ENCODE assay signal across 8 cellular contexts in the genomic region with DNA sequence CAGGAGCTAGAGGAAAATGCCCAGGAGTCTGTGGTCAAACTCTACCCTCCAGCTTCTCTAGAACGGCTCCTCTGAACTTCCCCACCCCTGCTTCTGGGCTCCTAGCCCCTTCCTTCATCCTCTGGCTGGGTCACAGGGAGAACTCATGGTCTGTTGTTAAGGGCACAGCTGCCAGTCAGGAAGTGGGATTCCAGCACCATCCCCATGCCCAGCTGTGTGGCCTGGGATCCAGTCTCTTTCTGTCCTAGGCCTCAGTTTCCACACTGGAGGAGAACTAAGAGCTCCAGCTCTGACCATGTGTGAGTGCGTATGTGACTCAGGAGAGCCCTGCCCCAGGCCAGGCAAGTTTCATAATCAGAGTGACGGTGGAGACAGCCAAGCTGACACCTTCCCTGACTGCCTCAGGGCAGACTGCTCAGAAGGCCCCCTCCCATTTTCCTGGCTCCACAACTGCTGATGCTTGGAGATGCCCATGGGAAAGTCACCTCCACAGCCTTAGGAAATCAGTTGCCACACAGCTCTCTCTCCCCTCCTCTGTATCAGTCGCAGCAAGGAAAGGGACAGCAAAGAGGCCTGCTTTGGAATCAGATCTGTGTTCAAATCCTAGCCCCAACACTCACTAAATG. TPM values are rescaled to one million over a fixed set of nuclear protein-coding genes. Genes with fewer than 3 reads are reported as not detected.
DNase-seq lines count a peak whose midpoint lies in the region; ATAC-seq and TF ChIP-seq lines count a peak whose summit lies in the region.

No MANE protein-coding gene starts in this region.

- H3K4me1 ChIP-seq in right atrium auricular region, result peaks cover 0 to 32% of the 10 kb centered on the region in 2 donors
- peaks cover 14 to 47% (median 28%) of the 10 kb centered on the region in 9 donors for H3K4me1 ChIP-seq in heart right ventricle
- H3K4me1 ChIP-seq in tibial nerve, result peaks cover 0 to 71% (median 41%) of the 10 kb centered on the region in 4 donors

- intact Hi-C loops in heart right ventricle (cut with DNase I) (loop anchor here in 4 of 10 donors (5.0 to 10.0 kb wide), 4 partner anchors 96 to 278 kb away; partner anchors contain the start of gene CASQ1 (in 1 of the 4)), posterior vena cava (cut with DNase I) (no loop called here)

- WGBS in heart right ventricle, 2 donors, result 67 to 81% methylated on average over 4 of the region's 4 CpGs
- WGBS in tibial nerve, 2 donors, result 65 to 70% methylated on average over 4 of the region's 4 CpGs

- TF ChIP-seq POLR2A in tibial nerve (IDR thresholded peaks at IDR 0.05), result no peak

- H3K27me3 ChIP-seq in right atrium auricular region, result no peaks in the 10 kb centered on the region
- H3K27me3 ChIP-seq in heart right ventricle, result no peaks in the 10 kb centered on the region
- H3K27me3 ChIP-seq in tibial nerve, result no peaks in the 10 kb centered on the region

- H3K4me3 ChIP-seq in right atrium auricular region (no peak overlapping the region), heart right ventricle (peak overlapping the region in 2 of 10 donors; percentile 75 to 81), tibial nerve (peak overlapping the region in 1 of 4 donors; percentile 74)

- ATAC-seq in heart right ventricle, result no peak
- ATAC-seq in left lobe of liver, result peak; percentile 11

- TF ChIP-seq CTCF in right atrium auricular region (IDR thresholded peaks at IDR 0.05) (no peak), heart right ventricle (IDR thresholded peaks at IDR 0.05) (no peak), tibial nerve (IDR thresholded peaks at IDR 0.05) (no peak)

- DNase-seq in right atrium auricular region (ENCODE audit: low spot score), result peak; percentile 87
- no peak for DNase-seq in heart right ventricle
- DNase-seq in left lobe of liver (ENCODE audit: low spot score), result peak; percentile 74
- DNase-seq in tibial nerve (ENCODE audit: low spot score in 2 of 2), result peak in 1 of 2 donors; percentile 48
- no peak for DNase-seq in posterior vena cava (ENCODE audit: low spot score)
- DNase-seq in DMS79 (lab: John Stamatoyannopoulos, UW), result no peak
- DNase-seq in NCI-H146 (lab: John Stamatoyannopoulos, UW), result no peak

- H3K36me3 ChIP-seq in right atrium auricular region, result peaks cover 14% of the 10 kb centered on the region
- H3K36me3 ChIP-seq in heart right ventricle, result peaks cover 0 to 37% (median 6%) of the 10 kb centered on the region in 9 donors
- H3K36me3 ChIP-seq in tibial nerve, result peaks cover 0 to 38% (median 0%) of the 10 kb centered on the region in 3 donors

- H3K27ac ChIP-seq in right atrium auricular region (peak overlapping the region; percentile 81 to 89), heart right ventricle (peak overlapping the region in 5 of 10 donors; percentile 7 to 48 (median 22)), angular gyrus (ENCODE audit: low read depth, low read length) (peak overlapping the region; percentile 96), tibial nerve (peak overlapping the region in 3 of 4 donors; percentile 51 to 99 (median 88))

- no peaks in the 10 kb centered on the region for H3K9me3 ChIP-seq in right atrium auricular region
- H3K9me3 ChIP-seq in heart right ventricle, result no peaks in the 10 kb centered on the region
- H3K9me3 ChIP-seq in tibial nerve, result no peaks in the 10 kb centered on the region

- TF ChIP-seq EP300 in tibial nerve (IDR thresholded peaks at IDR 0.05), result no peak

RNA-seq across cellular contexts. Expression of gene IGSF8, which starts 1.8 kb away (rescaled TPM):
- total RNA-seq in right atrium auricular region (10 to 100 TPM; 20.1 to 20.8 TPM), heart right ventricle (10 to 100 TPM; 17.0 to 42.2 (median 20.6) TPM), left lobe of liver (54.5 TPM), tibial nerve (10 to 100 TPM; 42.6 to 73.9 (median 50.7) TPM), posterior vena cava (10 to 100 TPM; 16.0 to 17.4 TPM)
- 10 to 100 TPM; 13.4 to 27.1 TPM for polyA plus RNA-seq in heart right ventricle

RNA-seq across cellular contexts. Expression of gene KCNJ9, which starts 15.3 kb away (rescaled TPM):
- total RNA-seq in right atrium auricular region, result under 1 TPM in 1 of 2 donors, not detected in 1; 0.08 TPM
- under 1 TPM in 3 of 10 donors, not detected in 7; 0.06 to 0.09 (median 0.07) TPM for total RNA-seq in heart right ventricle
- under 1 TPM in 1 of 2 donors, not detected in 1; 0.01 TPM for polyA plus RNA-seq in heart right ventricle
- not detected for total RNA-seq in left lobe of liver
- total RNA-seq in tibial nerve, result under 1 TPM in 1 of 4 donors, not detected in 3; 0.60 TPM
- total RNA-seq in posterior vena cava, result not detected

RNA-seq across cellular contexts. Expression of gene ATP1A2, which starts 19.0 kb away (rescaled TPM):
- total RNA-seq in right atrium auricular region (100 to 1,000 TPM; 146 to 228 TPM), heart right ventricle (100 to 1,000 TPM; 108 to 342 (median 207) TPM), left lobe of liver (0.45 TPM), tibial nerve (100 to 1,000 TPM; 173 to 211 (median 201) TPM), posterior vena cava (10 to 100 TPM in 1 of 2 donors, 1 to 10 TPM in 1; 4.1 to 10.8 TPM)
- polyA plus RNA-seq in heart right ventricle, result 10 to 100 TPM; 14.2 to 83.8 TPM

RNA-seq across cellular contexts. Expression of gene KCNJ10, which starts 26.6 kb away (rescaled TPM):
- total RNA-seq in right atrium auricular region (under 1 TPM in 1 of 2 donors, not detected in 1; 0.20 TPM), heart right ventricle (1 to 10 TPM in 1 of 10 donors, not detected in 9; 1.9 TPM), left lobe of liver (0.28 TPM), tibial nerve (10 to 100 TPM in 1 of 4 donors, 1 to 10 TPM in 3; 6.5 to 13.5 (median 8.8) TPM), posterior vena cava (under 1 TPM in 1 of 2 donors, not detected in 1; 0.19 TPM)
- under 1 TPM in 1 of 2 donors, not detected in 1; 0.09 TPM for polyA plus RNA-seq in heart right ventricle

RNA-seq across cellular contexts. Expression of gene ATP1A4, which starts 54.8 kb away (rescaled TPM):
- total RNA-seq in right atrium auricular region, result not detected
- total RNA-seq in heart right ventricle, result 1 to 10 TPM in 1 of 10 donors, under 1 TPM in 4, not detected in 5; 0.14 to 1.5 (median 0.50) TPM
- under 1 TPM; 0.04 to 0.29 TPM for polyA plus RNA-seq in heart right ventricle
- total RNA-seq in left lobe of liver, result not detected
- 1 to 10 TPM in 3 of 4 donors, under 1 TPM in 1; 0.90 to 5.0 (median 2.1) TPM for total RNA-seq in tibial nerve
- total RNA-seq in posterior vena cava, result not detected

Comparison
In these comparisons a context has a peak if more than half of its experiments do, and no peak if none do; other contexts are left out.
1. DNase-seq: peak in right atrium auricular region (single experiment) and left lobe of liver (single experiment); none in heart right ventricle (0 of 2), posterior vena cava (single experiment), DMS79 (single experiment) and NCI-H146 (single experiment).
2. RNA of gene ATP1A2, which starts 19.0 kb away (total RNA-seq): 146 to 228 TPM in right atrium auricular region, 108 to 342 TPM in heart right ventricle and 173 to 211 TPM in tibial nerve; 4.1 to 10.8 TPM in posterior vena cava and 0.45 TPM in left lobe of liver (single experiment); every median in the first group is over 4 times any median in the second.